Comparison of ENCODE assay signal across 16 cellular contexts in the genomic region with DNA sequence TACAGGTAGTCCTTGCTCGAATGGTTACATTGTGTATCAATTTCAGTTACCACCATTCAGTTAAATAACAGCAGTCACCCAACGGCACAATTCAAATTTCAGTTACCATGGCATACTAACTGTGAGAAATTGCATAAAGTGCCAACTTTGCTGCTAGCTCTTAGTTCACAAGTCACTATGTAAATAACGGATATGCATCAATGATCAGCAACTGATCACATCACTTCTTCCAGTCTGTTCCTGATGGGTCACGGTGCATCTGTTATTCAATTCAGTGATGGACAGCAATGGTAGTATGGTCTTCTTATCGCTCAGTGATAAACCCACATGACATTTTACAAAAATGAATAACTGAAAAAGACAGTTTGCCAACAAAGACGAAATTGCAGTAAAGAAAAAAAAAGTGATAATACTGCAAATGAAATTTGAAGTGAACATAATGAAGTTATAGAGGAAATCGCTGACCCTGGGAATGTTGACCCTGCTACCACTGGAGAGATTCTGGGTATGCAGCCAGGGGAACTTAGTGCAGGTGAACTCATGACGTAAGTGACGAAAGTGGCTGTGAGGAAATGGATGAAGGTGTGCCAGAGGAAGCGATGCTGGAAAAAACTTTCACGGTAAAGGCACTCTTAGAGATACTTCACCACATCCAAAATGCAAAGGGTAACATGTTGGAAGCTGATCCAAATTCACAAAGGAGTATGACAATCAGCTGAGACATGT. TPM values are rescaled to one million over a fixed set of nuclear protein-coding genes. Genes with fewer than 3 reads are reported as not detected.
"Had no signal": no experiment of that assay in that cellular context is flagged by ENCODE, and none has a peak within 500 bp of the region (broad histone marks: within the 10 kb centered on the region; RNA-seq: fewer than 3 reads in every experiment).

No MANE protein-coding gene starts in this region.

- DNase-seq: activated B cell treated with CpG ODN at 0.5 μM for 24 hours; effector memory CD4-positive, alpha-beta T cell; lower lobe of right lung; pancreas; upper lobe of left lung had no signal

- H3K36me3 ChIP-seq: breast epithelium, lower lobe of right lung, pancreas, prostate gland, upper lobe of left lung, vagina had no signal

- ATAC-seq: activated CD8-positive, alpha-beta T cell treated with anti-CD3 and anti-CD28 coated beads for 36 hours; activated naive CD8-positive, alpha-beta T cell treated with anti-CD3 and anti-CD28 coated beads, Interleukin-2, amount 50 U/mL, for 24 hours; activated T-cell treated with anti-CD3 and anti-CD28 coated beads, Interleukin-2, amount 50 U/mL, for 4 hours; activated T-helper 17 cell treated with anti-CD3 and anti-CD28 coated beads, Interleukin-2, amount 50 U/mL, for 72 hours; naive thymus-derived CD8-positive, alpha-beta T cell; stimulated activated memory B cell treated with anti-CD40 and anti-IgM and Interleukin-4, amounts not matched to agents 10 μg/mL and 1 μg/mL and 100 μg/mL, for 72 hours had no signal

- H3K27ac ChIP-seq: breast epithelium, hepatocyte, lower lobe of right lung, pancreas, prostate gland, upper lobe of left lung, vagina had no signal

- H3K27me3 ChIP-seq: breast epithelium, upper lobe of left lung, vagina had no signal

- H3K4me1 ChIP-seq: breast epithelium, lower lobe of right lung, pancreas, prostate gland, upper lobe of left lung, vagina had no signal

- H3K9me3 ChIP-seq: breast epithelium, lower lobe of right lung, pancreas, prostate gland, upper lobe of left lung, vagina had no signal

- H3K4me3 ChIP-seq: breast epithelium, hepatocyte, lower lobe of right lung, pancreas, prostate gland, smooth muscle cell, upper lobe of left lung, vagina had no signal

RNA-seq across cellular contexts. Expression of a gene that starts 25.9 kb away (rescaled TPM):
- total RNA-seq: activated B cell treated with CpG ODN at 0.5 μM for 24 hours had no signal
